In the genomic region with DNA sequence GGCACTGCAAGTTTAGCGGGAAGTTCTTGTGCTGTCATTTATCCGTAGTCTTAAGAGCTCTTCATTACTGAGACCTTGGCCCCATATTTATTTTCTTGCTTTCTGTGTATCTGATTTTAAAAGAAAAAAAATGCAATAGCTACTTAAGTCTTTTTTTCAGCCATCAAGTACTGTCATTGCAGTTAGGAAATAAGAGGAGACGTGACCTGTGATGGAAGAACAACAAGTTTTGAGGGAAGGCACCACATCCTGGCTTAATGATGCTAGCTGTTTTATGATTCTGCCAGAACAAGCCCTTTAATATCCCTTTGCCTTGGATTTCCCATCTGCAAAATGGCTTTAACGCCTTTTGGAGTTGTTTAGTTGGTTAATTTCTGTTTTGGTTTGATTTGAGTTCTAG, we compare ENCODE assay signal across 17 cellular contexts. TPM values are rescaled to one million over a fixed set of nuclear protein-coding genes. Genes with fewer than 3 reads are reported as not detected.
DNase-seq lines count a peak whose midpoint lies in the region; ATAC-seq, FAIRE-seq and TF ChIP-seq lines count a peak whose summit lies in the region.
"Had no signal": no experiment of that assay in that cellular context is flagged by ENCODE, and none has a peak within 500 bp of the region (broad histone marks: within the 10 kb centered on the region; RNA-seq: fewer than 3 reads in every experiment).

No MANE protein-coding gene starts in this region.

- TF ChIP-seq EP300 in transverse colon (IDR thresholded peaks at IDR 0.05; ENCODE audit: low read depth) = no peak

- no peak for ATAC-seq in HG02973 (IDR thresholded peaks at IDR 0.05; ENCODE audit: unreplicated experiment)
- ATAC-seq: CD8-positive, alpha-beta T cell; naive thymus-derived CD4-positive, alpha-beta T cell had no signal

- peak overlapping the region; percentile 99 for H3K4me2 ChIP-seq in keratinocyte (ENCODE audit: control insufficient read depth, extremely low read depth, insufficient read depth, low read depth, low read length)

- intact Hi-C loops in transverse colon (cut with DNase I; ENCODE audit: low total_unique reads) = no loop called here

- no peaks in the 10 kb centered on the region for H3K9me1 ChIP-seq in keratinocyte (ENCODE audit: control insufficient read depth, extremely low read depth, insufficient read depth, low read length)

- H3K9me3 ChIP-seq in adipocyte (ENCODE audit: control insufficient read depth, low read length) (no peaks in the 10 kb centered on the region), keratinocyte (ENCODE audit: control insufficient read depth, low read depth, low read length) (no peaks in the 10 kb centered on the region), transverse colon (no peaks in the 10 kb centered on the region)
- H3K9me3 ChIP-seq: right atrium auricular region had no signal

- DNase-seq in H54 (ENCODE audit: insufficient read length, low spot score) = no peak
- no peak for DNase-seq in adipocyte (ENCODE audit: low read depth)
- DNase-seq in keratinocyte (ENCODE audit: low read depth, low spot score) = no peak
- no peak for DNase-seq in transverse colon
- DNase-seq in HUDEP-2 (lab: John Stamatoyannopoulos, UW; ENCODE audit: unreplicated experiment in 76 of 76) = no peak
- DNase-seq in AG20443 (ENCODE audit: low spot score) = no peak
- DNase-seq: activated CD4-positive, alpha-beta T cell treated with anti-CD3 and anti-CD28 coated beads, Interleukin-2, amount 10 ng/mL, durations not matched to agents 7 days and 5 days; CD8-positive, alpha-beta T cell; effector CD8-positive, alpha-beta T cell; foreskin melanocyte; naive thymus-derived CD4-positive, alpha-beta T cell; SIG-M5; T-helper 9 cell had no signal

- TF ChIP-seq POLR2A in H54 (IDR thresholded peaks at IDR 0.05; ENCODE audit: low read depth, low read length) (no peak), transverse colon (IDR thresholded peaks at IDR 0.05) (no peak)

- H3K27me3 ChIP-seq in adipocyte (replicated peaks; ENCODE audit: control insufficient read depth, insufficient read depth, low read length) (no peaks in the 10 kb centered on the region), keratinocyte (ENCODE audit: control insufficient read depth, extremely low read depth, insufficient read depth, low read length) (no peaks in the 10 kb centered on the region), transverse colon (no peaks in the 10 kb centered on the region)
- H3K27me3 ChIP-seq: right atrium auricular region had no signal

- H3K9ac ChIP-seq in adipocyte (ENCODE audit: low read length) (no peak overlapping the region), keratinocyte (ENCODE audit: control insufficient read depth, extremely low read depth, insufficient read depth, low read length) (no peak overlapping the region)

- dilution Hi-C loops in keratinocyte (cut with MboI; ENCODE audit: extremely low pct_ligation_motif_present, low sequenced_read_pairs) = no loop called here

- H3K4me3 ChIP-seq in adipocyte (ENCODE audit: low read length) (peak overlapping the region; percentile 36), keratinocyte (ENCODE audit: control insufficient read depth in 2 of 3, extremely low read depth in 1 of 3, insufficient read depth in 2 of 3, low read depth in 1 of 3, low read length in 3 of 3) (peak overlapping the region in 1 of 3 experiments; percentile 46), transverse colon (peak overlapping the region in 3 of 4 donors; percentile 2 to 84 (median 71))
- H3K4me3 ChIP-seq: right atrium auricular region had no signal

- H3K27ac ChIP-seq in keratinocyte (ENCODE audit: control insufficient read depth, insufficient read depth, low read length) (no peak overlapping the region), transverse colon (peak overlapping the region; percentile 62 to 99 (median 94))
- H3K27ac ChIP-seq: right atrium auricular region had no signal

- no peak overlapping the region for H2AFZ ChIP-seq in keratinocyte (ENCODE audit: control insufficient read depth, low read length)

- 57 to 71% methylated on average over 4 of the region's 4 CpGs for WGBS in transverse colon (ENCODE audit: low coverage in 1 of 2), 2 donors

- TF ChIP-seq CTCF in keratinocyte (optimal IDR thresholded peaks at IDR 0.05 in 1 of 3, IDR thresholded peaks at IDR 0.05 in 1 of 3, conservative IDR thresholded peaks at IDR 0.05 in 1 of 3; ENCODE audit: extremely low read depth in 1 of 3, insufficient read depth in 2 of 3, low read length in 3 of 3) = no peak
- no peak for TF ChIP-seq CTCF in transverse colon (IDR thresholded peaks at IDR 0.05)

- peaks cover 36% of the 10 kb centered on the region for H3K36me3 ChIP-seq in adipocyte (ENCODE audit: control insufficient read depth, insufficient read depth, low read length, severe bottlenecking)
- H3K36me3 ChIP-seq in keratinocyte (ENCODE audit: control insufficient read depth in 2 of 2, extremely low read depth in 1 of 2, insufficient read depth in 2 of 2, low read length in 2 of 2) = peaks cover 4 to 15% of the 10 kb centered on the region in 2 experiments
- H3K36me3 ChIP-seq in transverse colon = no peaks in the 10 kb centered on the region

- H3K4me1 ChIP-seq in adipocyte (ENCODE audit: control insufficient read depth, insufficient read depth, low read length) (peaks cover 51% of the 10 kb centered on the region), keratinocyte (ENCODE audit: control insufficient read depth, extremely low read depth, insufficient read depth, low read length) (peaks cover 43% of the 10 kb centered on the region), transverse colon (peaks cover 0 to 80% (median 51%) of the 10 kb centered on the region in 4 donors)

- peaks cover 15% of the 10 kb centered on the region for H4K20me1 ChIP-seq in keratinocyte (ENCODE audit: control insufficient read depth, extremely low read depth, insufficient read depth, low read length)

- peaks cover 86% of the 10 kb centered on the region for H3K79me2 ChIP-seq in keratinocyte (ENCODE audit: control insufficient read depth, insufficient read depth, low read length)

- FAIRE-seq in H54 (lab: Jason Lieb, UNC) (peak; percentile 20), keratinocyte (lab: Jason Lieb, UNC) (no peak)
- FAIRE-seq: bronchial epithelial cell, GM12891 had no signal

- in situ Hi-C loops in transverse colon (cut with MboI; ENCODE audit: low pct_ligation_motif_present in 1 of 4, low pct_unique_long_range_greater_than_20kb in 1 of 4, low sequenced_read_pairs in 3 of 4) = loop anchor here in 1 of 4 donors (25.0 kb wide), 1 partner anchor 1240 kb away; no protein-coding TSS in a partner anchor

RNA-seq across cellular contexts. Expression of a gene that starts 3.8 kb away (rescaled TPM):
- 8.5 to 28.7 TPM (median 16.3 TPM) in 3 replicates for polyA plus RNA-seq in keratinocyte
- 5.3 TPM for polyA plus RNA-seq in keratinocyte (2011; ENCODE audit: low read depth)
- 10.9 and 13.1 TPM in 2 replicates for polyA plus RNA-seq in keratinocyte (2011; cell fraction: cytosol; rRNA removed)
- polyA plus RNA-seq in keratinocyte (2011; cell fraction: nucleus; rRNA removed) = 28.1 and 30.9 TPM in 2 replicates
- 5.1 and 20.0 TPM in 2 replicates for polyA plus RNA-seq in keratinocyte (2012; ENCODE audit: low replicate concordance)
- 15.6 to 76.9 TPM (median 23.9 TPM) in 3 replicates for polyA minus RNA-seq in keratinocyte
- 24.0 TPM for polyA minus RNA-seq in keratinocyte (2011; cell fraction: cytosol; rRNA and poly(A)+ RNA removed)
- 24.3 and 33.9 TPM in 2 replicates for polyA minus RNA-seq in keratinocyte (2011; cell fraction: nucleus; rRNA and poly(A)+ RNA removed)
- total RNA-seq in transverse colon = 100 to 1,000 TPM in 1 of 4 donors, 10 to 100 TPM in 3; 39.0 to 125 (median 50.3) TPM
